18 cellular contexts compared by ENCODE assay signal in genomic region chr2:60488291-60488690, GRCh38.
DNase-seq lines count a peak whose midpoint lies in the region; ATAC-seq and TF ChIP-seq lines count a peak whose summit lies in the region.
"Had no signal": no experiment of that assay in that cellular context is flagged by ENCODE, and none has a peak within 500 bp of the region (broad histone marks: within the 10 kb centered on the region; RNA-seq: fewer than 3 reads in every experiment).

No MANE protein-coding gene starts in this region.

- H3K27me3 ChIP-seq in left ventricle myocardium inferior (ENCODE audit: low read depth), result peaks cover 9% of the 10 kb centered on the region
- H3K27me3 ChIP-seq: ascending aorta, gastroesophageal sphincter, upper lobe of right lung had no signal

- H3K36me3 Mint-ChIP-seq in stimulated activated naive B cell treated with anti-CD40 and anti-IgM and Interleukin-4, amounts not matched to agents 10 μg/mL and 1 μg/mL and 100 μg/mL, for 72 hours, result peaks cover 35 to 41% of the 10 kb centered on the region in 2 donors

- DNase-seq in left ventricle myocardium inferior, result no peak
- DNase-seq in left cardiac atrium, result no peak
- DNase-seq in stimulated activated naive B cell treated with anti-CD40 and anti-IgM and Interleukin-4, amounts not matched to agents 10 μg/mL and 1 μg/mL and 100 μg/mL, for 72 hours, result no peak
- DNase-seq in substantia nigra (lab: John Stamatoyannopoulos, UW), result no peak
- no peak for DNase-seq in nucleus accumbens (lab: John Stamatoyannopoulos, UW)
- DNase-seq in SHP77 (lab: John Stamatoyannopoulos, UW), result no peak
- DNase-seq: activated T-cell treated with anti-CD3 and anti-CD28 coated beads, Interleukin-2, amount 50 U/mL, for 1 hour; endodermal cell; KG1; kidney; NCI-H1930; small intestine; upper lobe of right lung had no signal

- intact Hi-C loops in left ventricle myocardium inferior (cut with micrococcal nuclease), result no loop called here
- intact Hi-C loops in left cardiac atrium (cut with DNase I), result no loop called here

- no peaks in the 10 kb centered on the region for H3K9me3 ChIP-seq in left ventricle myocardium inferior (replicated peaks)
- H3K9me3 ChIP-seq: ascending aorta, gastroesophageal sphincter, upper lobe of right lung had no signal

- ATAC-seq in left cardiac atrium (no peak), HG02588 (IDR thresholded peaks at IDR 0.05; ENCODE audit: unreplicated experiment) (peak; percentile 41), HG03354 (IDR thresholded peaks at IDR 0.05; ENCODE audit: poor library complexity, severe bottlenecking, unreplicated experiment) (peak; percentile 63)
- ATAC-seq in stimulated activated naive B cell treated with anti-CD40 and anti-IgM and Interleukin-4, amounts not matched to agents 10 μg/mL and 1 μg/mL and 100 μg/mL, for 72 hours (replicated peaks), result peak; percentile 44 to 58
- ATAC-seq: gastroesophageal sphincter, upper lobe of right lung had no signal

- peaks cover 58% of the 10 kb centered on the region for H3K4me1 ChIP-seq in left ventricle myocardium inferior
- H3K4me1 ChIP-seq: ascending aorta had no signal

- no peak overlapping the region for H3K4me3 ChIP-seq in left ventricle myocardium inferior
- H3K4me3 ChIP-seq: ascending aorta, gastroesophageal sphincter, upper lobe of right lung had no signal

- no peaks in the 10 kb centered on the region for H3K9me3 Mint-ChIP-seq in stimulated activated naive B cell treated with anti-CD40 and anti-IgM and Interleukin-4, amounts not matched to agents 10 μg/mL and 1 μg/mL and 100 μg/mL, for 72 hours
- H3K9me3 Mint-ChIP-seq: endodermal cell, nephron had no signal

- TF ChIP-seq CTCF in left ventricle myocardium inferior (IDR thresholded peaks at IDR 0.05; ENCODE audit: borderline replicate concordance), result no peak

- no peaks in the 10 kb centered on the region for H3K27me3 Mint-ChIP-seq in stimulated activated naive B cell treated with anti-CD40 and anti-IgM and Interleukin-4, amounts not matched to agents 10 μg/mL and 1 μg/mL and 100 μg/mL, for 72 hours

- peaks cover 62 to 90% of the 10 kb centered on the region in 2 donors for H3K4me1 Mint-ChIP-seq in stimulated activated naive B cell treated with anti-CD40 and anti-IgM and Interleukin-4, amounts not matched to agents 10 μg/mL and 1 μg/mL and 100 μg/mL, for 72 hours

- H3K36me3 ChIP-seq in left ventricle myocardium inferior, result no peaks in the 10 kb centered on the region
- H3K36me3 ChIP-seq: ascending aorta, gastroesophageal sphincter, upper lobe of right lung had no signal

- H3K27ac ChIP-seq in left ventricle myocardium inferior (replicated peaks), result peak overlapping the region; percentile 78
- no peak overlapping the region for H3K27ac ChIP-seq in substantia nigra (ENCODE audit: low read depth, low read length, poor library complexity, severe bottlenecking)
- H3K27ac ChIP-seq: ascending aorta, gastroesophageal sphincter, upper lobe of right lung had no signal

- peak overlapping the region; percentile 55 to 56 for H3K4me3 Mint-ChIP-seq in stimulated activated naive B cell treated with anti-CD40 and anti-IgM and Interleukin-4, amounts not matched to agents 10 μg/mL and 1 μg/mL and 100 μg/mL, for 72 hours
- H3K4me3 Mint-ChIP-seq: endodermal cell, nephron had no signal

- peak overlapping the region; percentile 93 for H3K27ac Mint-ChIP-seq in stimulated activated naive B cell treated with anti-CD40 and anti-IgM and Interleukin-4, amounts not matched to agents 10 μg/mL and 1 μg/mL and 100 μg/mL, for 72 hours
- H3K27ac Mint-ChIP-seq: endodermal cell, nephron had no signal

Comparison
In these comparisons a context has a peak if more than half of its experiments do, and no peak if none do; other contexts are left out.
1. ATAC-seq: peak in HG02588 (single experiment), HG03354 (single experiment) and stimulated activated naive B cell treated with anti-CD40 and anti-IgM and Interleukin-4, amounts not matched to agents 10 μg/mL and 1 μg/mL and 100 μg/mL, for 72 hours (2 of 2); none in left cardiac atrium (0 of 2).